Comparison of ENCODE assay signal across 1 cellular context in genomic region chr19:49812997-49813861, GRCh38.
TF ChIP-seq lines count a peak whose summit lies in the region.

TSS of gene FUZ (minus strand) at chr19:49813292. CDS start at chr19:49813106, 186 bp downstream.

TF ChIP-seq in GM12878, 131 proteins besides CTCF, POLR2A, EP300 and RAD21 (continued from another document and continues in another):
- TF ChIP-seq PRDM15 (CRISPR knock-in tag; IDR thresholded peaks at IDR 0.05) (no peak), TBL1XR1 (IDR thresholded peaks at IDR 0.05; ENCODE audit: low read depth, low read length) (0 out of 2 replicates have a peak, but pooled peaks have one; percentile 44), HCFC1 (IDR thresholded peaks at IDR 0.05; ENCODE audit: low read length) (peak; percentile 74), RUNX3 (IDR thresholded peaks at IDR 0.05; ENCODE audit: low read length) (0 out of 2 replicates have a peak, but pooled peaks have one; percentile 3), PML (IDR thresholded peaks at IDR 0.05; ENCODE audit: low read length) (peak; percentile 61; the same call in 1 of the 2 replicates), DPF2 (IDR thresholded peaks at IDR 0.05) (no peak; the same call in 1 of the 2 replicates), POLR2AphosphoS2 (IDR thresholded peaks at IDR 0.05; ENCODE audit: low read depth, low read length) (0 out of 2 replicates have a peak, but pooled peaks have one; percentile 22), NKRF (conservative IDR thresholded peaks at IDR 0.05) (peak; percentile 87), USF1 (IDR thresholded peaks at IDR 0.05; ENCODE audit: borderline replicate concordance, extremely low read length, insufficient read depth, low read depth, low read length) (peak; percentile 61), IRF3 (IDR thresholded peaks at IDR 0.05) (no peak), SMC3 (IDR thresholded peaks at IDR 0.05; ENCODE audit: borderline replicate concordance, low read length) (no peak), POU2F2 (IDR thresholded peaks at IDR 0.05; ENCODE audit: borderline replicate concordance, low read depth, low read length) (no peak), SREBF2 (IDR thresholded peaks at IDR 0.05; ENCODE audit: low read length) (no peak), MEF2B (IDR thresholded peaks at IDR 0.05; ENCODE audit: partially characterized antibody, poor library complexity, severe bottlenecking) (peak; percentile 65), SPI1 (IDR thresholded peaks at IDR 0.05; ENCODE audit: borderline replicate concordance, insufficient read depth, low read depth, low read length) (no peak), RELA (IDR thresholded peaks at IDR 0.05; ENCODE audit: borderline replicate concordance, partially characterized antibody) (peak; percentile 12), REST (IDR thresholded peaks at IDR 0.05; ENCODE audit: low read depth, low read length) (no peak), POLR2AphosphoS5 (IDR thresholded peaks at IDR 0.05; ENCODE audit: low read length) (no peak), SUZ12 (IDR thresholded peaks at IDR 0.05; ENCODE audit: unreplicated experiment) (no peak), JUND (IDR thresholded peaks at IDR 0.05; ENCODE audit: low read depth, low read length) (peak; percentile 93), E2F8 (IDR thresholded peaks at IDR 0.05; ENCODE audit: low read depth, partially characterized antibody) (peak; percentile 72), GABPA (IDR thresholded peaks at IDR 0.05; ENCODE audit: low read depth) (peak; percentile 96), RFX5 (IDR thresholded peaks at IDR 0.05; ENCODE audit: low read depth, low read length) (no peak), ETV6 (conservative IDR thresholded peaks at IDR 0.05 in 1 of 2, IDR thresholded peaks at IDR 0.05 in 1 of 2; ENCODE audit: borderline replicate concordance in 1 of 2, low read depth in 1 of 2) (no peak), IKZF1 (conservative IDR thresholded peaks at IDR 0.05) (peak; percentile 71), SUPT20H (IDR thresholded peaks at IDR 0.05; ENCODE audit: borderline replicate concordance, control insufficient read depth, low read depth, low read length) (no peak), NR2C2 (IDR thresholded peaks at IDR 0.05; ENCODE audit: borderline replicate concordance, control insufficient read depth, insufficient read length, low read depth) (no peak), USF2 (IDR thresholded peaks at IDR 0.05; ENCODE audit: borderline replicate concordance, low read depth, low read length) (no peak), ZNF622 (IDR thresholded peaks at IDR 0.05) (no peak), CREB1 (IDR thresholded peaks at IDR 0.05; ENCODE audit: low read depth) (0 out of 2 replicates have a peak, but pooled peaks have one; percentile 32), JUNB (IDR thresholded peaks at IDR 0.05) (no peak), IKZF2 (IDR thresholded peaks at IDR 0.05) (no peak; a peak in 1 of 4 replicates), FOXM1 (IDR thresholded peaks at IDR 0.05; ENCODE audit: low read depth, low read length) (no peak), NR2F1 (conservative IDR thresholded peaks at IDR 0.05) (no peak), KLF5 (IDR thresholded peaks at IDR 0.05; ENCODE audit: partially characterized antibody) (peak; percentile 95), ZBTB11 (CRISPR knock-in tag; IDR thresholded peaks at IDR 0.05) (no peak), SMARCA5 (IDR thresholded peaks at IDR 0.05) (peak; percentile 99), ASH2L (IDR thresholded peaks at IDR 0.05; ENCODE audit: borderline replicate concordance, low read depth) (no peak), HDAC6 (IDR thresholded peaks at IDR 0.05; ENCODE audit: unreplicated experiment) (no peak), E2F4 (IDR thresholded peaks at IDR 0.05; ENCODE audit: low read depth, low read length) (peak; percentile 66), CHD4 (IDR thresholded peaks at IDR 0.05) (no peak)
